In the genomic region with DNA sequence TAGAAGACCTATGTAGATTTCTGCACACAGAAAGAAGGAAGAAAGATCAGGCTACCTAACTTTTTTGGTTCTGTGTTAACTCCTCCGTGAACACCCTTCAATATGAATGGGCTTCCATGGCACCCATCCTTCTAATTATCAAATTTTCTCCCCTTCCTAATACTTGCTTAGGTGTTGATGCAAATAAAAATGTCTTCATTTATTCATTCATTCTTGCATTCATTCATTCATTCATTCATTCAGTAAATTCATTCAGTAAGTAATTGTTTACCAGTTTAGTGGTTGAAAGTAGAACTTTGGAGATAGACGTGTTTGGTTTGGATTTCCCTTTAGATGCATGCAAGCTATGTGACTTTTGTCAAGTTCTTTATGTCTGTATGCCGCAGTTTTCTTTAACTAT, we compare ENCODE assay signal across 25 cellular contexts. TPM values are rescaled to one million over a fixed set of nuclear protein-coding genes. Genes with fewer than 3 reads are reported as not detected.
"Had no signal": no experiment of that assay in that cellular context is flagged by ENCODE, and none has a peak within 500 bp of the region (broad histone marks: within the 10 kb centered on the region; RNA-seq: fewer than 3 reads in every experiment).

No MANE protein-coding gene starts in this region.

- H3K27me3 ChIP-seq: brain microvascular endothelial cell, colonic mucosa had no signal

- DNase-seq: activated CD4-positive, alpha-beta T cell treated with anti-CD3 and anti-CD28 coated beads, Interleukin-2, amount 50 U/mL, for 4 hours; activated naive CD4-positive, alpha-beta T cell treated with Interleukin-2 at 50 U/mL for 16 hours; activated naive CD8-positive, alpha-beta T cell treated with anti-CD3 and anti-CD28 coated beads, Interleukin-2, amount 50 U/mL, for 24 hours; activated T-cell treated with anti-CD3 and anti-CD28 coated beads for 4 hours; aorta; brain microvascular endothelial cell; central memory CD4-positive, alpha-beta T cell; colonic mucosa; endodermal cell; foreskin fibroblast; stimulated activated CD4-positive, alpha-beta T cell treated with anti-CD3 and anti-CD28 coated beads, Interleukin-4, amount 100 ng/mL, for 1 hour; T-helper 1 cell; T1000 had no signal

- H3K9ac ChIP-seq: parathyroid adenoma had no signal

- H3K9me3 Mint-ChIP-seq: activated naive CD8-positive, alpha-beta T cell treated with anti-CD3 and anti-CD28 coated beads, Interleukin-2, amount 50 U/mL, for 24 hours; activated T-helper 2 cell treated with anti-CD3 and anti-CD28 coated beads, Interferon-gamma antibody, Interleukin-2, Interleukin-4, amounts not matched to agents 10 μg/mL and 5 μg/mL and 100 μg/mL, durations not matched to agents 14 hours and 24 hours and 36 hours had no signal

- H3K36me3 ChIP-seq: brain microvascular endothelial cell, colonic mucosa, neutrophil, thoracic aorta had no signal

- H3K4me2 ChIP-seq: smooth muscle cell had no signal

- H3K4me3 ChIP-seq: colonic mucosa, smooth muscle cell, thoracic aorta had no signal

- ATAC-seq: activated CD4-positive, CD25-positive, alpha-beta regulatory T cell treated with anti-CD3 and anti-CD28 coated beads, Interleukin-2, amount 50 U/mL, for 24 hours; activated naive CD8-positive, alpha-beta T cell treated with anti-CD3 and anti-CD28 coated beads, Interleukin-2, amount 50 U/mL, for 24 hours; sciatic nerve had no signal

- H3K4me1 ChIP-seq: colonic mucosa had no signal

- H3K9me3 ChIP-seq: colonic mucosa, neutrophil, thoracic aorta had no signal

- H3K27ac ChIP-seq: brain microvascular endothelial cell, colonic mucosa, epithelial cell of prostate, neutrophil, parathyroid adenoma, thoracic aorta had no signal

- H2AFZ ChIP-seq: parathyroid adenoma had no signal

- H3K27ac Mint-ChIP-seq: activated naive CD8-positive, alpha-beta T cell treated with anti-CD3 and anti-CD28 coated beads, Interleukin-2, amount 50 U/mL, for 24 hours; activated T-helper 2 cell treated with anti-CD3 and anti-CD28 coated beads, Interferon-gamma antibody, Interleukin-2, Interleukin-4, amounts not matched to agents 10 μg/mL and 5 μg/mL and 100 μg/mL, durations not matched to agents 14 hours and 24 hours and 36 hours; endodermal cell; memory B cell had no signal

- H3K4me3 Mint-ChIP-seq: activated naive CD8-positive, alpha-beta T cell treated with anti-CD3 and anti-CD28 coated beads, Interleukin-2, amount 50 U/mL, for 24 hours; endodermal cell; memory B cell had no signal

- H3K79me2 ChIP-seq: parathyroid adenoma had no signal

- H3K27me3 Mint-ChIP-seq: activated naive CD8-positive, alpha-beta T cell treated with anti-CD3 and anti-CD28 coated beads, Interleukin-2, amount 50 U/mL, for 24 hours; memory B cell had no signal

RNA-seq across cellular contexts. Expression of gene CHI3L2, which starts 4.6 kb away (rescaled TPM):
- total RNA-seq: endodermal cell, glomerular endothelial cell had no signal

RNA-seq across cellular contexts. Expression of gene CHIA, which starts 58.5 kb away (rescaled TPM):
- total RNA-seq: activated T-helper 2 cell treated with anti-CD3 and anti-CD28 coated beads, Interferon-gamma antibody, Interleukin-2, Interleukin-4, amounts not matched to agents 10 μg/mL and 5 μg/mL and 100 μg/mL, durations not matched to agents 14 hours and 24 hours and 36 hours; aorta; colonic mucosa; endodermal cell; glomerular endothelial cell; liver; sciatic nerve; smooth muscle cell; thoracic aorta; ureter had no signal
- polyA plus RNA-seq: smooth muscle cell had no signal
